Comparison of ENCODE assay signal across 1 cellular context in the genomic region with DNA sequence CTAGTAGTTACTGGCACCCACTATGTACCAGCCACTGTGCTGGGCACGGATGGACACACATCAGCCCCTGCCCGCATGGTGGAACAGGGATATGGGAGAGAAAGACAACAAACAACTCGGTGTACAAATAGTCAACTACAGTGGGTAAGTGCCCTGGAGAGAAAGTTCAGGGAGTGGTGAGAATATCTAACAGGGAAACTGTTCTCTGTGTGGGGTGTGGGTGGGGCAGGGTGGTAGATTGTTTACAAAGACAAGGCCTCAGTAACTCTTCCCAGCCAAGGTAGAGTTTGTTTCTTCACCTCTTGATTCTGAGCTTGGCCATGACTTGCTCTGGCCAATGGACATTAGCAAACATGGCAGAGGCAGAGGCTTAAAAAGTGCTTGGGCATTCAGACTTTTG.
TF ChIP-seq lines count a peak whose summit lies in the region.

No MANE protein-coding gene starts in this region.

TF ChIP-seq in WTC11, 78 proteins besides CTCF, POLR2A, EP300 and RAD21 (continued from another document):
- TF ChIP-seq STAT6 (CRISPR knock-in tag; conservative IDR thresholded peaks at IDR 0.05; ENCODE audit: low read depth): no peak
- no peak for TF ChIP-seq ATF1 (CRISPR knock-in tag; IDR thresholded peaks at IDR 0.05)
- TF ChIP-seq, protein P1, sequence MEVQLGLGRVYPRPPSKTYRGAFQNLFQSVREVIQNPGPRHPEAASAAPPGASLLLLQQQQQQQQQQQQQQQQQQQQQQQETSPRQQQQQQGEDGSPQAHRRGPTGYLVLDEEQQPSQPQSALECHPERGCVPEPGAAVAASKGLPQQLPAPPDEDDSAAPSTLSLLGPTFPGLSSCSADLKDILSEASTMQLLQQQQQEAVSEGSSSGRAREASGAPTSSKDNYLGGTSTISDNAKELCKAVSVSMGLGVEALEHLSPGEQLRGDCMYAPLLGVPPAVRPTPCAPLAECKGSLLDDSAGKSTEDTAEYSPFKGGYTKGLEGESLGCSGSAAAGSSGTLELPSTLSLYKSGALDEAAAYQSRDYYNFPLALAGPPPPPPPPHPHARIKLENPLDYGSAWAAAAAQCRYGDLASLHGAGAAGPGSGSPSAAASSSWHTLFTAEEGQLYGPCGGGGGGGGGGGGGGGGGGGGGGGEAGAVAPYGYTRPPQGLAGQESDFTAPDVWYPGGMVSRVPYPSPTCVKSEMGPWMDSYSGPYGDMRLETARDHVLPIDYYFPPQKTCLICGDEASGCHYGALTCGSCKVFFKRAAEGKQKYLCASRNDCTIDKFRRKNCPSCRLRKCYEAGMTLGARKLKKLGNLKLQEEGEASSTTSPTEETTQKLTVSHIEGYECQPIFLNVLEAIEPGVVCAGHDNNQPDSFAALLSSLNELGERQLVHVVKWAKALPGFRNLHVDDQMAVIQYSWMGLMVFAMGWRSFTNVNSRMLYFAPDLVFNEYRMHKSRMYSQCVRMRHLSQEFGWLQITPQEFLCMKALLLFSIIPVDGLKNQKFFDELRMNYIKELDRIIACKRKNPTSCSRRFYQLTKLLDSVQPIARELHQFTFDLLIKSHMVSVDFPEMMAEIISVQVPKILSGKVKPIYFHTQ (CRISPR knock-in tag; IDR thresholded peaks at IDR 0.05): no peak
- no peak for TF ChIP-seq ELF4 (CRISPR knock-in tag; IDR thresholded peaks at IDR 0.05; ENCODE audit: low read depth)
